In genomic region chr1:20383631-20384030, GRCh38 we compare ENCODE assay signal across 18 cellular contexts.
DNase-seq lines count a peak whose midpoint lies in the region; ATAC-seq and TF ChIP-seq lines count a peak whose summit lies in the region.
"Had no signal": no experiment of that assay in that cellular context is flagged by ENCODE, and none has a peak within 500 bp of the region (broad histone marks: within the 10 kb centered on the region; RNA-seq: fewer than 3 reads in every experiment).

No MANE protein-coding gene starts in this region.

- 59 to 62% methylated on average over 3 of the region's 3 CpGs for WGBS in testis, 2 donors

- no peak overlapping the region for H3K4me3 Mint-ChIP-seq in activated T-cell treated with anti-CD3 and anti-CD28 coated beads, Interleukin-2, amount 50 U/mL, for 24 hours
- no peak overlapping the region for H3K4me3 Mint-ChIP-seq in activated T-cell treated with anti-CD3 and anti-CD28 coated beads, Interleukin-2, amount 50 U/mL, for 72 hours
- H3K4me3 Mint-ChIP-seq: CD14-positive monocyte; CD8-positive, alpha-beta T cell; HFFc6 had no signal

- H3K27me3 ChIP-seq in testis = no peaks in the 10 kb centered on the region

- no peak for TF ChIP-seq CTCF in OCI-LY7 (conservative IDR thresholded peaks at IDR 0.05; ENCODE audit: low read length)
- TF ChIP-seq CTCF in testis (IDR thresholded peaks at IDR 0.05) = no peak

- H3K79me2 ChIP-seq in OCI-LY7 (ENCODE audit: insufficient read depth, low read depth, low read length) = no peaks in the 10 kb centered on the region

- no peaks in the 10 kb centered on the region for H3K36me3 Mint-ChIP-seq in activated T-cell treated with anti-CD3 and anti-CD28 coated beads, Interleukin-2, amount 50 U/mL, for 24 hours (ENCODE audit: low read depth)
- H3K36me3 Mint-ChIP-seq in activated T-cell treated with anti-CD3 and anti-CD28 coated beads, Interleukin-2, amount 50 U/mL, for 72 hours (ENCODE audit: insufficient read depth in 2 of 2) = no peaks in the 10 kb centered on the region
- H3K36me3 Mint-ChIP-seq: CD14-positive monocyte; CD8-positive, alpha-beta T cell had no signal

- H3K36me3 ChIP-seq in OCI-LY7 (ENCODE audit: insufficient read depth, low read length) (no peaks in the 10 kb centered on the region), testis (ENCODE audit: low read depth, missing control alignments) (no peaks in the 10 kb centered on the region)

- peak overlapping the region; percentile 71 for H3K4me2 ChIP-seq in OCI-LY7 (ENCODE audit: low read length)

- H3K9me3 ChIP-seq in OCI-LY7 (ENCODE audit: low read length) = no peaks in the 10 kb centered on the region; the same call in 1 of the 2 replicates
- no peaks in the 10 kb centered on the region for H3K9me3 ChIP-seq in testis

- DNase-seq in NCI-H1092 treated with DMSO at 0.1 percent for 48 hours (lab: John Stamatoyannopoulos, UW) = peak; percentile 30
- no peak for DNase-seq in NCI-H1092 (lab: John Stamatoyannopoulos, UW)
- DNase-seq in activated T-cell treated with anti-CD3 and anti-CD28 coated beads, Interleukin-2, amount 50 U/mL, for 24 hours = peak; percentile 7
- no peak for DNase-seq in activated T-cell treated with anti-CD3 and anti-CD28 coated beads, Interleukin-2, amount 50 U/mL, for 72 hours
- DNase-seq in OCI-LY7 (ENCODE audit: low spot score) = peak; percentile 95
- peak; percentile 27 for DNase-seq in sciatic nerve (ENCODE audit: low spot score)
- DNase-seq in OCI-M2 (lab: John Stamatoyannopoulos, UW; ENCODE audit: unreplicated experiment) = no peak
- DNase-seq in testis = no peak
- DNase-seq: CD8-positive, alpha-beta T cell; COR-L47; DMS153; DND-41; GDM1; GOT3; HCEC 1CT; HFFc6 had no signal

- H3K9me3 Mint-ChIP-seq in activated T-cell treated with anti-CD3 and anti-CD28 coated beads, Interleukin-2, amount 50 U/mL, for 24 hours = no peaks in the 10 kb centered on the region
- H3K9me3 Mint-ChIP-seq in activated T-cell treated with anti-CD3 and anti-CD28 coated beads, Interleukin-2, amount 50 U/mL, for 72 hours = peaks cover 0 to 3% of the 10 kb centered on the region in 2 donors
- H3K9me3 Mint-ChIP-seq: CD14-positive monocyte; CD8-positive, alpha-beta T cell; HFFc6 had no signal

- no peak for TF ChIP-seq POLR2A in testis (IDR thresholded peaks at IDR 0.05)

- H4K20me1 ChIP-seq in OCI-LY7 (ENCODE audit: insufficient read depth, low read length) = no peaks in the 10 kb centered on the region

- peaks cover 84% of the 10 kb centered on the region for H3K27me3 Mint-ChIP-seq in activated T-cell treated with anti-CD3 and anti-CD28 coated beads, Interleukin-2, amount 50 U/mL, for 24 hours
- H3K27me3 Mint-ChIP-seq in activated T-cell treated with anti-CD3 and anti-CD28 coated beads, Interleukin-2, amount 50 U/mL, for 72 hours (ENCODE audit: low read depth) = peaks cover 73% of the 10 kb centered on the region

- POLR2A ChIA-PET in OCI-LY7 (lab: Charles Lee) = interaction anchor here (0.9 to 6.6 kb wide), 10 partner anchors 13 to 125 kb away, joined by 3 to 43 read pairs (median 4); partner anchors contain the start of gene MUL1

- ATAC-seq in activated T-cell treated with anti-CD3 and anti-CD28 coated beads, Interleukin-2, amount 50 U/mL, for 72 hours (replicated peaks in 1 of 2) = no peak
- no peak for ATAC-seq in sciatic nerve
- ATAC-seq: CD8-positive, alpha-beta T cell had no signal

- CTCF ChIA-PET in OCI-LY7 (lab: Charles Lee; ENCODE audit: unreplicated experiment) = interaction anchor here (0.6 to 1.0 kb wide), 4 partner anchors 19 to 43 kb away, joined by 3 read pairs; no protein-coding TSS in a partner anchor

- H2AFZ ChIP-seq in OCI-LY7 (ENCODE audit: low read length) = no peak overlapping the region

- peaks cover 8% of the 10 kb centered on the region for H3K4me1 Mint-ChIP-seq in activated T-cell treated with anti-CD3 and anti-CD28 coated beads, Interleukin-2, amount 50 U/mL, for 24 hours (ENCODE audit: low read depth)
- peaks cover 12% of the 10 kb centered on the region for H3K4me1 Mint-ChIP-seq in activated T-cell treated with anti-CD3 and anti-CD28 coated beads, Interleukin-2, amount 50 U/mL, for 72 hours (ENCODE audit: low read depth)
- H3K4me1 Mint-ChIP-seq: CD14-positive monocyte had no signal

- no peaks in the 10 kb centered on the region for H3K9me2 ChIP-seq in OCI-LY7 (ENCODE audit: insufficient read depth, low read length)

- H3K4me1 ChIP-seq in OCI-LY7 (ENCODE audit: insufficient read depth, low read length, poor library complexity, severe bottlenecking) (peaks cover 94% of the 10 kb centered on the region), testis (no peaks in the 10 kb centered on the region)

- intact Hi-C loops in OCI-LY7 (cut with micrococcal nuclease; ENCODE audit: unreplicated experiment) (loop anchor here (1.0 kb wide), 2 partner anchors 23 kb away; no protein-coding TSS in a partner anchor), sciatic nerve (cut with DNase I) (no loop called here), testis (cut with DNase I; ENCODE audit: low total_unique reads) (no loop called here)

- no peak overlapping the region for H3K27ac Mint-ChIP-seq in activated T-cell treated with anti-CD3 and anti-CD28 coated beads, Interleukin-2, amount 50 U/mL, for 24 hours
- no peak overlapping the region for H3K27ac Mint-ChIP-seq in activated T-cell treated with anti-CD3 and anti-CD28 coated beads, Interleukin-2, amount 50 U/mL, for 72 hours
- H3K27ac Mint-ChIP-seq: CD14-positive monocyte; CD8-positive, alpha-beta T cell; HFFc6 had no signal

- no TSS peak for BruUV-seq in OCI-LY7 (replicated peaks; lab: Mats Ljungman, UMichigan)

- H3K27ac ChIP-seq in OCI-LY7 (ENCODE audit: low read depth, low read length, poor library complexity, severe bottlenecking) (peak overlapping the region; percentile 90), testis (no peak overlapping the region)
- H3K27ac ChIP-seq: 22Rv1 had no signal

- peak overlapping the region; percentile 42 for H3K4me3 ChIP-seq in OCI-LY7 (ENCODE audit: low read depth, low read length, poor library complexity, severe bottlenecking)
- H3K4me3 ChIP-seq in testis = no peak overlapping the region

Comparison
In these comparisons a context has a peak if more than half of its experiments do, and no peak if none do; other contexts are left out.
1. DNase-seq: peak in NCI-H1092 treated with DMSO at 0.1 percent for 48 hours (single experiment), activated T-cell treated with anti-CD3 and anti-CD28 coated beads, Interleukin-2, amount 50 U/mL, for 24 hours (single experiment), OCI-LY7 (single experiment) and sciatic nerve (single experiment); none in NCI-H1092 (single experiment), activated T-cell treated with anti-CD3 and anti-CD28 coated beads, Interleukin-2, amount 50 U/mL, for 72 hours (0 of 2), OCI-M2 (single experiment) and testis (single experiment).